ENCODE assay signal across 1 cellular context in the genomic region with DNA sequence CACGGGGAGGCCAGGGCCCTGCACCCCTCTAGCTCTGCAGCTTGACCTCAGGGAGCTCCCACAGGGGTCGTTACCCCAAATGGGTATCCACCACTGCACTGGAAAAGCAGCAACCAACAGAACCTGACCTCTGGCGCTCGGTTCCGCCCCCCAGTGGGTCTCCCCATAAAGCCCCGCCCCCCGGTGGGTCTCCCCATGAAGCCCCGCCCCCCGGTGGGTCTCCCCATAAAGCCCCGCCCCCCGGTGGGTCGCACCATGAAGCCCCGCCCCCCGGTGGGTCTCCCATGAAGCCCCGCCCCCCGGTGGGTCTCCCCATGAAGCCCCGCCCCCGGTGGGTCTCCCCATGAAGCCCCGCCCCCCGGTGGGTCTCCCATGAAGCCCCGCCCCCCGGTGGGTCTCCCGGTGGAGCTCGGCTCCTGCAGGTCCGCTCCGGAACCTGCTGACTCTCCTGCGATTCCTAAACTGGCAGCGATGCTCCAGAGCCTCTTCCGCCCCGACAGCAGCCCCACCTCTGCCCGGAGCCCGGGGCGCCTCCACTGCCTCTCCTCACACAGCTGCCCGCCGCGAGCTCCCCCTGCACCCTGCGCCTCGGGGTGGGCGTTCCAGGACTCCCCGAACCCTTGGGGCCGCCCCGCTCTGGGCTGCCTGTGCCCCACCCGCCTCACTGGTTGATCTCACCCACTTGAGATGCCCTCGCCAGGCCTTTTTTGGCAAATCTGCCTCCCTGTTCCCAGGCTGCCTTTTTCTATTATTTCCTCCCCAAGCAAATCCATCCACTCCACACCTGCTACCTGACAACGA.
TF ChIP-seq lines count a peak whose summit lies in the region.

No MANE protein-coding gene starts in this region.

TF ChIP-seq in H1, 55 proteins besides CTCF, POLR2A, EP300 and RAD21:
- no peak for TF ChIP-seq BCL11A (IDR thresholded peaks at IDR 0.05; ENCODE audit: low read depth in 2 of 2, low read length in 2 of 2)
- TF ChIP-seq TAF7 (optimal IDR thresholded peaks at IDR 0.05; ENCODE audit: borderline replicate concordance, low read depth, low read length): no peak
- TF ChIP-seq, protein P1, sequence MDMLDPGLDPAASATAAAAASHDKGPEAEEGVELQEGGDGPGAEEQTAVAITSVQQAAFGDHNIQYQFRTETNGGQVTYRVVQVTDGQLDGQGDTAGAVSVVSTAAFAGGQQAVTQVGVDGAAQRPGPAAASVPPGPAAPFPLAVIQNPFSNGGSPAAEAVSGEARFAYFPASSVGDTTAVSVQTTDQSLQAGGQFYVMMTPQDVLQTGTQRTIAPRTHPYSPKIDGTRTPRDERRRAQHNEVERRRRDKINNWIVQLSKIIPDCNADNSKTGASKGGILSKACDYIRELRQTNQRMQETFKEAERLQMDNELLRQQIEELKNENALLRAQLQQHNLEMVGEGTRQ (IDR thresholded peaks at IDR 0.05; ENCODE audit: low read length): no peak
- no peak for TF ChIP-seq SIX5 (IDR thresholded peaks at IDR 0.05; ENCODE audit: low read depth, low read length)
- TF ChIP-seq, protein P2, sequence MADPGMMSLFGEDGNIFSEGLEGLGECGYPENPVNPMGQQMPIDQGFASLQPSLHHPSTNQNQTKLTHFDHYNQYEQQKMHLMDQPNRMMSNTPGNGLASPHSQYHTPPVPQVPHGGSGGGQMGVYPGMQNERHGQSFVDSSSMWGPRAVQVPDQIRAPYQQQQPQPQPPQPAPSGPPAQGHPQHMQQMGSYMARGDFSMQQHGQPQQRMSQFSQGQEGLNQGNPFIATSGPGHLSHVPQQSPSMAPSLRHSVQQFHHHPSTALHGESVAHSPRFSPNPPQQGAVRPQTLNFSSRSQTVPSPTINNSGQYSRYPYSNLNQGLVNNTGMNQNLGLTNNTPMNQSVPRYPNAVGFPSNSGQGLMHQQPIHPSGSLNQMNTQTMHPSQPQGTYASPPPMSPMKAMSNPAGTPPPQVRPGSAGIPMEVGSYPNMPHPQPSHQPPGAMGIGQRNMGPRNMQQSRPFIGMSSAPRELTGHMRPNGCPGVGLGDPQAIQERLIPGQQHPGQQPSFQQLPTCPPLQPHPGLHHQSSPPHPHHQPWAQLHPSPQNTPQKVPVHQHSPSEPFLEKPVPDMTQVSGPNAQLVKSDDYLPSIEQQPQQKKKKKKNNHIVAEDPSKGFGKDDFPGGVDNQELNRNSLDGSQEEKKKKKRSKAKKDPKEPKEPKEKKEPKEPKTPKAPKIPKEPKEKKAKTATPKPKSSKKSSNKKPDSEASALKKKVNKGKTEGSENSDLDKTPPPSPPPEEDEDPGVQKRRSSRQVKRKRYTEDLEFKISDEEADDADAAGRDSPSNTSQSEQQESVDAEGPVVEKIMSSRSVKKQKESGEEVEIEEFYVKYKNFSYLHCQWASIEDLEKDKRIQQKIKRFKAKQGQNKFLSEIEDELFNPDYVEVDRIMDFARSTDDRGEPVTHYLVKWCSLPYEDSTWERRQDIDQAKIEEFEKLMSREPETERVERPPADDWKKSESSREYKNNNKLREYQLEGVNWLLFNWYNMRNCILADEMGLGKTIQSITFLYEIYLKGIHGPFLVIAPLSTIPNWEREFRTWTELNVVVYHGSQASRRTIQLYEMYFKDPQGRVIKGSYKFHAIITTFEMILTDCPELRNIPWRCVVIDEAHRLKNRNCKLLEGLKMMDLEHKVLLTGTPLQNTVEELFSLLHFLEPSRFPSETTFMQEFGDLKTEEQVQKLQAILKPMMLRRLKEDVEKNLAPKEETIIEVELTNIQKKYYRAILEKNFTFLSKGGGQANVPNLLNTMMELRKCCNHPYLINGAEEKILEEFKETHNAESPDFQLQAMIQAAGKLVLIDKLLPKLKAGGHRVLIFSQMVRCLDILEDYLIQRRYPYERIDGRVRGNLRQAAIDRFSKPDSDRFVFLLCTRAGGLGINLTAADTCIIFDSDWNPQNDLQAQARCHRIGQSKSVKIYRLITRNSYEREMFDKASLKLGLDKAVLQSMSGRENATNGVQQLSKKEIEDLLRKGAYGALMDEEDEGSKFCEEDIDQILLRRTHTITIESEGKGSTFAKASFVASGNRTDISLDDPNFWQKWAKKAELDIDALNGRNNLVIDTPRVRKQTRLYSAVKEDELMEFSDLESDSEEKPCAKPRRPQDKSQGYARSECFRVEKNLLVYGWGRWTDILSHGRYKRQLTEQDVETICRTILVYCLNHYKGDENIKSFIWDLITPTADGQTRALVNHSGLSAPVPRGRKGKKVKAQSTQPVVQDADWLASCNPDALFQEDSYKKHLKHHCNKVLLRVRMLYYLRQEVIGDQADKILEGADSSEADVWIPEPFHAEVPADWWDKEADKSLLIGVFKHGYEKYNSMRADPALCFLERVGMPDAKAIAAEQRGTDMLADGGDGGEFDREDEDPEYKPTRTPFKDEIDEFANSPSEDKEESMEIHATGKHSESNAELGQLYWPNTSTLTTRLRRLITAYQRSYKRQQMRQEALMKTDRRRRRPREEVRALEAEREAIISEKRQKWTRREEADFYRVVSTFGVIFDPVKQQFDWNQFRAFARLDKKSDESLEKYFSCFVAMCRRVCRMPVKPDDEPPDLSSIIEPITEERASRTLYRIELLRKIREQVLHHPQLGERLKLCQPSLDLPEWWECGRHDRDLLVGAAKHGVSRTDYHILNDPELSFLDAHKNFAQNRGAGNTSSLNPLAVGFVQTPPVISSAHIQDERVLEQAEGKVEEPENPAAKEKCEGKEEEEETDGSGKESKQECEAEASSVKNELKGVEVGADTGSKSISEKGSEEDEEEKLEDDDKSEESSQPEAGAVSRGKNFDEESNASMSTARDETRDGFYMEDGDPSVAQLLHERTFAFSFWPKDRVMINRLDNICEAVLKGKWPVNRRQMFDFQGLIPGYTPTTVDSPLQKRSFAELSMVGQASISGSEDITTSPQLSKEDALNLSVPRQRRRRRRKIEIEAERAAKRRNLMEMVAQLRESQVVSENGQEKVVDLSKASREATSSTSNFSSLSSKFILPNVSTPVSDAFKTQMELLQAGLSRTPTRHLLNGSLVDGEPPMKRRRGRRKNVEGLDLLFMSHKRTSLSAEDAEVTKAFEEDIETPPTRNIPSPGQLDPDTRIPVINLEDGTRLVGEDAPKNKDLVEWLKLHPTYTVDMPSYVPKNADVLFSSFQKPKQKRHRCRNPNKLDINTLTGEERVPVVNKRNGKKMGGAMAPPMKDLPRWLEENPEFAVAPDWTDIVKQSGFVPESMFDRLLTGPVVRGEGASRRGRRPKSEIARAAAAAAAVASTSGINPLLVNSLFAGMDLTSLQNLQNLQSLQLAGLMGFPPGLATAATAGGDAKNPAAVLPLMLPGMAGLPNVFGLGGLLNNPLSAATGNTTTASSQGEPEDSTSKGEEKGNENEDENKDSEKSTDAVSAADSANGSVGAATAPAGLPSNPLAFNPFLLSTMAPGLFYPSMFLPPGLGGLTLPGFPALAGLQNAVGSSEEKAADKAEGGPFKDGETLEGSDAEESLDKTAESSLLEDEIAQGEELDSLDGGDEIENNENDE (IDR thresholded peaks at IDR 0.05; ENCODE audit: insufficient replicate concordance, low read length): no peak
- TF ChIP-seq SUZ12 (IDR thresholded peaks at IDR 0.05; ENCODE audit: low read length): no peak
- no peak for TF ChIP-seq TAF1 (IDR thresholded peaks at IDR 0.05; ENCODE audit: low read depth, low read length)
- TF ChIP-seq RFX5 (IDR thresholded peaks at IDR 0.05; ENCODE audit: borderline replicate concordance, low read depth, low read length): no peak
- no peak for TF ChIP-seq SIRT6 (IDR thresholded peaks at IDR 0.05; ENCODE audit: low read length)
- TF ChIP-seq SIN3A (conservative IDR thresholded peaks at IDR 0.05 in 1 of 2, IDR thresholded peaks at IDR 0.05 in 1 of 2; ENCODE audit: low read depth in 1 of 2, low read length in 2 of 2): no peak
- TF ChIP-seq SRF (IDR thresholded peaks at IDR 0.05; ENCODE audit: low read depth, low read length): no peak
- TF ChIP-seq, protein P3, sequence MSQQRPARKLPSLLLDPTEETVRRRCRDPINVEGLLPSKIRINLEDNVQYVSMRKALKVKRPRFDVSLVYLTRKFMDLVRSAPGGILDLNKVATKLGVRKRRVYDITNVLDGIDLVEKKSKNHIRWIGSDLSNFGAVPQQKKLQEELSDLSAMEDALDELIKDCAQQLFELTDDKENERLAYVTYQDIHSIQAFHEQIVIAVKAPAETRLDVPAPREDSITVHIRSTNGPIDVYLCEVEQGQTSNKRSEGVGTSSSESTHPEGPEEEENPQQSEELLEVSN (IDR thresholded peaks at IDR 0.05): no peak
- no peak for TF ChIP-seq TEAD4 (IDR thresholded peaks at IDR 0.05; ENCODE audit: low read depth, low read length)
- no peak for TF ChIP-seq CTBP2 (IDR thresholded peaks at IDR 0.05; ENCODE audit: borderline replicate concordance, insufficient read depth, insufficient read length, low read length)
- TF ChIP-seq, protein P4, sequence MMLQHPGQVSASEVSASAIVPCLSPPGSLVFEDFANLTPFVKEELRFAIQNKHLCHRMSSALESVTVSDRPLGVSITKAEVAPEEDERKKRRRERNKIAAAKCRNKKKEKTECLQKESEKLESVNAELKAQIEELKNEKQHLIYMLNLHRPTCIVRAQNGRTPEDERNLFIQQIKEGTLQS (IDR thresholded peaks at IDR 0.05; ENCODE audit: insufficient read depth, low read depth, low read length): no peak
- TF ChIP-seq NANOG (IDR thresholded peaks at IDR 0.05; ENCODE audit: insufficient read depth, low read depth, low read length, poor library complexity, severe bottlenecking): no peak
- no peak for TF ChIP-seq HDAC2 (IDR thresholded peaks at IDR 0.05; ENCODE audit: borderline replicate concordance in 1 of 2, low read depth in 2 of 2, low read length in 2 of 2)
- no peak for TF ChIP-seq POU5F1 (IDR thresholded peaks at IDR 0.05; ENCODE audit: low read depth, low read length)
- no peak for TF ChIP-seq SP1 (IDR thresholded peaks at IDR 0.05; ENCODE audit: low read depth, low read length)
